13 cellular contexts compared by ENCODE assay signal in genomic region chr1:69569281-69569970, GRCh38. TPM values are rescaled to one million over a fixed set of nuclear protein-coding genes. Genes with fewer than 3 reads are reported as not detected.
DNase-seq lines count a peak whose midpoint lies in the region; ATAC-seq, FAIRE-seq and TF ChIP-seq lines count a peak whose summit lies in the region.
"Had no signal": no experiment of that assay in that cellular context is flagged by ENCODE, and none has a peak within 500 bp of the region (broad histone marks: within the 10 kb centered on the region; RNA-seq: fewer than 3 reads in every experiment).

No MANE protein-coding gene starts in this region.

- H4K8ac ChIP-seq in mesenchymal stem cell (ENCODE audit: low read length) = no peak overlapping the region

- H3K4me1 ChIP-seq in K562 (replicated peaks in 1 of 2; ENCODE audit: control insufficient read depth in 2 of 2, insufficient read depth in 2 of 2, low read length in 2 of 2) (peaks cover 0 to 17% of the 10 kb centered on the region in 2 experiments; a peak in 3 of 5 replicates), mesenchymal stem cell (ENCODE audit: control insufficient read depth, insufficient read depth, low read depth, low read length) (peaks cover 26% of the 10 kb centered on the region), tibial artery (peaks cover 0 to 32% (median 26%) of the 10 kb centered on the region in 4 donors), uterus (peaks cover 0 to 5% of the 10 kb centered on the region in 2 donors)
- H3K4me1 ChIP-seq: BLaER1 had no signal

- H4K91ac ChIP-seq in mesenchymal stem cell (ENCODE audit: low read length) = no peak overlapping the region

- POLR2A ChIA-PET in K562 (lab: Yijun Ruan, JAX) = no interaction called here

- H2AFZ ChIP-seq in K562 (ENCODE audit: low read depth, low read length) = peak overlapping the region; percentile 37; the same call in 1 of the 2 replicates
- H2AFZ ChIP-seq in mesenchymal stem cell (ENCODE audit: low read depth, low read length) = no peak overlapping the region

- BruUV-seq in K562 (replicated peaks; lab: Mats Ljungman, UMichigan) = TSS peak; percentile 38

- peak overlapping the region; percentile 90 for H3K4me3 Mint-ChIP-seq in activated naive CD4-positive, alpha-beta T cell treated with anti-CD3 and anti-CD28 coated beads, Interleukin-2, amount 50 U/mL, for 24 hours
- H3K4me3 Mint-ChIP-seq: stimulated activated memory B cell treated with anti-CD40 and anti-IgM and Interleukin-4, amounts not matched to agents 10 μg/mL and 1 μg/mL and 100 μg/mL, for 72 hours had no signal

- H3K18ac ChIP-seq in mesenchymal stem cell (ENCODE audit: low read depth in 1 of 2, low read length in 2 of 2) = peak overlapping the region in 1 of 2 experiments; percentile 40

- H3K9me3 Mint-ChIP-seq in activated naive CD4-positive, alpha-beta T cell treated with anti-CD3 and anti-CD28 coated beads, Interleukin-2, amount 50 U/mL, for 24 hours = peaks cover 6% of the 10 kb centered on the region
- H3K9me3 Mint-ChIP-seq in activated naive CD4-positive, alpha-beta T cell treated with anti-CD3 and anti-CD28 coated beads, Interleukin-2, amount 50 U/mL, for 72 hours = peaks cover 0 to 4% of the 10 kb centered on the region in 2 donors

- TF ChIP-seq POLR2A in K562 (conservative IDR thresholded peaks at IDR 0.05) = no peak
- no peak for TF ChIP-seq POLR2A in uterus (IDR thresholded peaks at IDR 0.05)

- no peak overlapping the region for H3K4ac ChIP-seq in mesenchymal stem cell (ENCODE audit: low read depth in 1 of 2, low read length in 2 of 2)

- no peaks in the 10 kb centered on the region for H3K36me3 Mint-ChIP-seq in activated naive CD4-positive, alpha-beta T cell treated with anti-CD3 and anti-CD28 coated beads, Interleukin-2, amount 50 U/mL, for 24 hours
- peaks cover 13 to 17% of the 10 kb centered on the region in 2 donors for H3K36me3 Mint-ChIP-seq in activated naive CD4-positive, alpha-beta T cell treated with anti-CD3 and anti-CD28 coated beads, Interleukin-2, amount 50 U/mL, for 72 hours
- H3K36me3 Mint-ChIP-seq: stimulated activated memory B cell treated with anti-CD40 and anti-IgM and Interleukin-4, amounts not matched to agents 10 μg/mL and 1 μg/mL and 100 μg/mL, for 72 hours had no signal

- H3K27ac ChIP-seq in K562 (ENCODE audit: extremely low read depth, low read depth, low read length) (no peak overlapping the region), mesenchymal stem cell (ENCODE audit: low read length, poor library complexity, severe bottlenecking) (no peak overlapping the region), tibial artery (no peak overlapping the region), uterus (no peak overlapping the region)
- H3K27ac ChIP-seq: BLaER1, VCaP had no signal

- peaks cover 9% of the 10 kb centered on the region for H3K4me1 Mint-ChIP-seq in activated naive CD4-positive, alpha-beta T cell treated with anti-CD3 and anti-CD28 coated beads, Interleukin-2, amount 50 U/mL, for 24 hours

- TF ChIP-seq RAD21 in K562 (CRISPR knock-in tag; conservative IDR thresholded peaks at IDR 0.05 in 1 of 2, IDR thresholded peaks at IDR 0.05 in 1 of 2) = no peak

- H3K36me3 ChIP-seq in K562 (ENCODE audit: control insufficient read depth, insufficient read depth, low read length) = no peaks in the 10 kb centered on the region
- H3K36me3 ChIP-seq in mesenchymal stem cell (ENCODE audit: control insufficient read depth in 1 of 2, insufficient read depth in 2 of 2, low read depth in 1 of 2, low read length in 2 of 2) = no peaks in the 10 kb centered on the region
- H3K36me3 ChIP-seq in tibial artery = no peaks in the 10 kb centered on the region
- no peaks in the 10 kb centered on the region for H3K36me3 ChIP-seq in uterus
- H3K36me3 ChIP-seq: BLaER1 had no signal

- in situ Hi-C loops in K562 (cut with MboI) = no loop called here

- H3K9ac ChIP-seq in K562 (ENCODE audit: insufficient read depth in 1 of 2, low read depth in 2 of 2, low read length in 2 of 2) (peak overlapping the region in 1 of 2 experiments; percentile 77; a peak in 1 of 4 replicates), mesenchymal stem cell (ENCODE audit: low read length) (no peak overlapping the region)
- H3K9ac ChIP-seq: BLaER1 had no signal

- H3K79me1 ChIP-seq in mesenchymal stem cell (replicated peaks; ENCODE audit: low read length, poor library complexity, severe bottlenecking) = no peaks in the 10 kb centered on the region

- H2BK12ac ChIP-seq in mesenchymal stem cell (ENCODE audit: low read length in 2 of 2) = peak overlapping the region in 1 of 2 experiments; percentile 25

- no peak overlapping the region for H2BK120ac ChIP-seq in mesenchymal stem cell (ENCODE audit: low read depth, low read length)

- H3K4me2 ChIP-seq in K562 (ENCODE audit: insufficient read depth, low read length) (peak overlapping the region; percentile 80), mesenchymal stem cell (ENCODE audit: low read length, poor library complexity, severe bottlenecking) (peak overlapping the region; percentile 74)
- H3K4me2 ChIP-seq: BLaER1 had no signal

- CTCF ChIA-PET in K562 (lab: Yijun Ruan, JAX; ENCODE audit: low intra/inter-chr PET ratio) = no interaction called here

- H3K9me1 ChIP-seq in K562 (ENCODE audit: control insufficient read depth, insufficient read depth, low read length) = no peaks in the 10 kb centered on the region

- intact Hi-C loops in K562 (cut with micrococcal nuclease) (no loop called here), tibial artery (cut with DNase I; ENCODE audit: low total_unique reads) (no loop called here), uterus (cut with DNase I; ENCODE audit: low total_unique reads) (no loop called here)

- H3K9me3 ChIP-seq in K562 (replicated peaks; ENCODE audit: control insufficient read depth, insufficient read depth, low read depth, low read length) (no peaks in the 10 kb centered on the region), mesenchymal stem cell (ENCODE audit: control insufficient read depth, low read length) (no peaks in the 10 kb centered on the region), tibial artery (no peaks in the 10 kb centered on the region), uterus (no peaks in the 10 kb centered on the region)

- ATAC-seq in activated naive CD4-positive, alpha-beta T cell treated with anti-CD3 and anti-CD28 coated beads, Interleukin-2, amount 50 U/mL, for 72 hours = no peak
- no peak for ATAC-seq in K562
- ATAC-seq in HG02798 (IDR thresholded peaks at IDR 0.05; ENCODE audit: poor library complexity, unreplicated experiment) = no peak
- ATAC-seq: stimulated activated memory B cell treated with anti-CD40 and anti-IgM and Interleukin-4, amounts not matched to agents 10 μg/mL and 1 μg/mL and 100 μg/mL, for 72 hours had no signal

- no peak for TF ChIP-seq CTCF in K562 (IDR thresholded peaks at IDR 0.05 in 2 of 3, conservative IDR thresholded peaks at IDR 0.05 in 1 of 3; ENCODE audit: insufficient read depth in 2 of 3, low read depth in 1 of 3, low read length in 3 of 3)
- TF ChIP-seq CTCF in tibial artery (IDR thresholded peaks at IDR 0.05) = no peak
- TF ChIP-seq CTCF in uterus (IDR thresholded peaks at IDR 0.05) = no peak

- peaks cover 19% of the 10 kb centered on the region for H3K27me3 Mint-ChIP-seq in activated naive CD4-positive, alpha-beta T cell treated with anti-CD3 and anti-CD28 coated beads, Interleukin-2, amount 50 U/mL, for 24 hours

- H2BK5ac ChIP-seq in mesenchymal stem cell (ENCODE audit: low read depth, low read length, poor library complexity, severe bottlenecking) = no peak overlapping the region

- peak overlapping the region in 1 of 2 experiments; percentile 41 for H3K14ac ChIP-seq in mesenchymal stem cell (ENCODE audit: low read length in 2 of 2)

- H2AK5ac ChIP-seq in mesenchymal stem cell (ENCODE audit: low read length, severe bottlenecking) = no peak overlapping the region

- no peaks in the 10 kb centered on the region for H3K79me2 ChIP-seq in K562 (ENCODE audit: control insufficient read depth, insufficient read depth, low read length)

- TF ChIP-seq EP300 in K562 (IDR thresholded peaks at IDR 0.05; ENCODE audit: low read length) = no peak

- H4K20me1 ChIP-seq in K562 (replicated peaks; ENCODE audit: control insufficient read depth, insufficient read depth, low read length) = no peaks in the 10 kb centered on the region
- H4K20me1 ChIP-seq: BLaER1 had no signal

- H3K23ac ChIP-seq in mesenchymal stem cell (ENCODE audit: low read length in 2 of 2) = no peak overlapping the region

- no peak for DNase-seq in activated naive CD4-positive, alpha-beta T cell treated with anti-CD3 and anti-CD28 coated beads, Interleukin-2, amount 50 U/mL, for 72 hours (ENCODE audit: low spot score in 2 of 2)
- DNase-seq in K562 (ENCODE audit: extremely low read depth in 1 of 4, low spot score in 3 of 4) (peak in 2 of 4 experiments; percentile 4 to 5), mesenchymal stem cell (peak; percentile 6), tibial artery (no peak), uterus (no peak)
- no peak for DNase-seq in stimulated activated naive CD4-positive, alpha-beta T cell (lab: John Stamatoyannopoulos, UW)
- DNase-seq: naive B cell, NCI-H187 treated with DMSO at 0.1 percent for 48 hours had no signal

- WGBS in K562 (ENCODE audit: insufficient coverage, low coverage, missing lambda C conversion rate) = 6% methylated on average over 19 of the region's 26 CpGs
- 7% methylated on average over 17 of the region's 26 CpGs for WGBS in mesenchymal stem cell

- H2BK15ac ChIP-seq in mesenchymal stem cell (ENCODE audit: low read depth, poor library complexity, severe bottlenecking) = peak overlapping the region; percentile 54

- H3K27me3 ChIP-seq in K562 (ENCODE audit: control insufficient read depth in 2 of 2, insufficient read depth in 2 of 2, low read length in 2 of 2) (no peaks in the 10 kb centered on the region; a peak in 1 of 5 replicates), mesenchymal stem cell (ENCODE audit: control insufficient read depth in 1 of 2, insufficient read depth in 1 of 2, low read length in 2 of 2) (peaks cover 25 to 54% of the 10 kb centered on the region in 2 experiments), tibial artery (peaks cover 0 to 29% of the 10 kb centered on the region in 2 donors), uterus (no peaks in the 10 kb centered on the region)
- H3K27me3 ChIP-seq: BLaER1 had no signal

- H3K27ac Mint-ChIP-seq in activated naive CD4-positive, alpha-beta T cell treated with anti-CD3 and anti-CD28 coated beads, Interleukin-2, amount 50 U/mL, for 24 hours = no peak overlapping the region
- H3K27ac Mint-ChIP-seq in activated naive CD4-positive, alpha-beta T cell treated with anti-CD3 and anti-CD28 coated beads, Interleukin-2, amount 50 U/mL, for 72 hours = no peak overlapping the region
- H3K27ac Mint-ChIP-seq: naive B cell; stimulated activated memory B cell treated with anti-CD40 and anti-IgM and Interleukin-4, amounts not matched to agents 10 μg/mL and 1 μg/mL and 100 μg/mL, for 72 hours had no signal

- H3K4me3 ChIP-seq in K562 = peak overlapping the region; percentile 44; the same call in 1 of the 2 replicates
- peak overlapping the region in 1 of 2 experiments; percentile 54 for H3K4me3 ChIP-seq in mesenchymal stem cell (ENCODE audit: insufficient read depth in 1 of 2, low read depth in 1 of 2, low read length in 2 of 2)
- H3K4me3 ChIP-seq in tibial artery = peak overlapping the region; percentile 10 to 60
- no peak overlapping the region for H3K4me3 ChIP-seq in uterus
- H3K4me3 ChIP-seq: BLaER1 had no signal

- FAIRE-seq in K562 (lab: Jason Lieb, UNC) = no peak

RNA-seq across cellular contexts. Expression of gene LRRC7, which starts 1.7 kb away (rescaled TPM):
- total RNA-seq in activated naive CD4-positive, alpha-beta T cell treated with anti-CD3 and anti-CD28 coated beads, Interleukin-2, amount 50 U/mL, for 72 hours = under 1 TPM in 1 of 2 donors, not detected in 1; 0.91 TPM
- 0.56 and 1.8 TPM in 2 replicates for total RNA-seq in K562 (2011; cell fraction: chromatin; rRNA removed; ENCODE audit: low replicate concordance)
- 0.33 and 0.66 TPM in 2 replicates for total RNA-seq in K562 (2011; cell fraction: nucleolus; rRNA removed)
- total RNA-seq in K562 (2011; cell fraction: nucleoplasm; rRNA removed) = 0.59 and 0.92 TPM in 2 replicates
- total RNA-seq in K562 (2014; rRNA removed) (0.09 and 0.20 TPM in 2 replicates), K562 (2014; rRNA removed; fragmentation: Illumina TruSeq; extraction: Trizol) (0.55 and 0.67 TPM in 2 replicates), K562 (2015; rRNA removed; fragmentation: Illumina TruSeq; extraction: Trizol) (0.79 and 0.94 TPM in 2 replicates), K562 (2021) (0.49 and 0.60 TPM in 2 replicates), uterus (10 to 100 TPM in 1 of 4 donors, 1 to 10 TPM in 1, not detected in 2; 1.5 to 12.0 TPM)
- polyA plus RNA-seq in K562 (2011; rRNA removed) (0.03 and 0.10 TPM in 2 replicates), K562 (2014; fragmentation: Illumina TruSeq; extraction: Trizol) (0.37 and 0.43 TPM in 2 replicates), K562 (2014; fragmentation: Nextera tagmentation; extraction: Ambion mirVana) (under 1 TPM; 0.46 to 0.61 TPM), K562 (2014; rRNA removed) (0.56 and 0.62 TPM in 2 replicates)
- 0.01 TPM in 2 replicates for polyA plus RNA-seq in K562 (2011; cell fraction: cytosol; rRNA removed)
- polyA plus RNA-seq in K562 (2011; cell fraction: nucleus; rRNA removed) = 0.07 and 0.17 TPM in 2 replicates
- polyA plus RNA-seq in K562 (2012) = 0.42 and 0.87 TPM in 2 replicates
- polyA minus RNA-seq in K562 (2011; rRNA and poly(A)+ RNA removed) = 0.06 and 0.14 TPM in 2 replicates
- polyA minus RNA-seq in K562 (2011; cell fraction: cytosol; rRNA and poly(A)+ RNA removed) = not detected in 2 replicates
- polyA minus RNA-seq in K562 (2011; cell fraction: nucleus; rRNA and poly(A)+ RNA removed) = 0.22 and 0.27 TPM in 2 replicates
- polyA plus RNA-seq in mesenchymal stem cell (2013, experiment 1 of 2) = 0.43 TPM
- 0.41 TPM for polyA plus RNA-seq in mesenchymal stem cell (2013, experiment 2 of 2)

Comparison
In these comparisons a context has a peak if more than half of its experiments do, and no peak if none do; other contexts are left out.
1. H3K4me3 ChIP-seq: peak in K562 (single experiment) and tibial artery (2 of 2); none in uterus (0 of 2).